Comparison of ENCODE assay signal across 9 cellular contexts in genomic region chr1:44947060-44947773, GRCh38. TPM values are rescaled to one million over a fixed set of nuclear protein-coding genes. Genes with fewer than 3 reads are reported as not detected.
A peak's percentile ranks its signal among the peaks of the same experiment; 100 is the strongest.
DNase-seq lines count a peak whose midpoint lies in the region; TF ChIP-seq lines count a peak whose summit lies in the region.
"Had no signal": no experiment of that assay in that cellular context is flagged by ENCODE, and none has a peak within 500 bp of the region (broad histone marks: within the 10 kb centered on the region; RNA-seq: fewer than 3 reads in every experiment).

No MANE protein-coding gene starts in this region.

- no peak overlapping the region for H3K27ac ChIP-seq in H9 (ENCODE audit: insufficient read length, low read depth, low read length)

- no peak overlapping the region for H2BK20ac ChIP-seq in H9 (ENCODE audit: low read depth, low read length, poor library complexity, severe bottlenecking)

- no peak overlapping the region for H2BK5ac ChIP-seq in H9 (ENCODE audit: insufficient read length, low read length)

- H3K4me3 ChIP-seq in AG10803 (ENCODE audit: low read length): no peak overlapping the region
- H3K4me3 ChIP-seq: tibial nerve had no signal

- no peak overlapping the region for H2BK12ac ChIP-seq in H9 (ENCODE audit: insufficient read length, low read depth, low read length)

- TF ChIP-seq CTCF in AG10803 (conservative IDR thresholded peaks at IDR 0.05; ENCODE audit: low read length) (no peak), nephron (IDR thresholded peaks at IDR 0.05; ENCODE audit: unreplicated experiment in 3 of 3) (no peak), H9 (conservative IDR thresholded peaks at IDR 0.05) (no peak)

- H4K91ac ChIP-seq in H9 (ENCODE audit: insufficient read length, low read depth, low read length): no peak overlapping the region

- H3K4me2 ChIP-seq in H9 (ENCODE audit: insufficient read depth, insufficient read length, low read length): no peak overlapping the region

- no peak overlapping the region for H2AFZ ChIP-seq in H9 (ENCODE audit: low read length)

- no peak overlapping the region for H3K4ac ChIP-seq in H9 (ENCODE audit: low read depth, low read length)

- H2AK5ac ChIP-seq in H9 (ENCODE audit: insufficient read length, low read length): no peak overlapping the region

- H3K9me3 ChIP-seq in H9 (ENCODE audit: control insufficient read depth, low read depth, low read length): no peaks in the 10 kb centered on the region
- H3K9me3 ChIP-seq: tibial nerve had no signal

- no peaks in the 10 kb centered on the region for H4K20me1 ChIP-seq in H9 (ENCODE audit: control insufficient read depth, insufficient read depth, insufficient read length)

- no peaks in the 10 kb centered on the region for H3K23me2 ChIP-seq in H9 (ENCODE audit: insufficient read length, low read depth, low read length, poor library complexity, severe bottlenecking)

- no peak overlapping the region for H3T11ph ChIP-seq in H9 (ENCODE audit: low read length)

- H3K9ac ChIP-seq in H9 (ENCODE audit: extremely low read depth, insufficient read length, low read length): no peak overlapping the region

- DNase-seq in AG10803 (ENCODE audit: low read depth): peak; percentile 94
- DNase-seq in NCI-H2171 (lab: John Stamatoyannopoulos, UW): peak; percentile 95
- DNase-seq in cerebellum (ENCODE audit: low spot score): peak; percentile 79
- DNase-seq in effector CD8-positive, alpha-beta T cell (lab: John Stamatoyannopoulos, UW): no peak
- DNase-seq in DMS114 treated with DMSO at 0.1 percent for 48 hours (lab: John Stamatoyannopoulos, UW; ENCODE audit: unreplicated experiment): no peak
- DNase-seq in H9: no peak
- DNase-seq in stimulated activated naive CD4-positive, alpha-beta T cell (lab: John Stamatoyannopoulos, UW): no peak

- H3K14ac ChIP-seq in H9 (ENCODE audit: insufficient read depth, low read length): no peak overlapping the region

- no peak overlapping the region for H4K5ac ChIP-seq in H9 (ENCODE audit: insufficient read length, low read depth, low read length)

- H3K27ac Mint-ChIP-seq in nephron (peak overlapping the region; percentile 85 to 92 (median 85)), H9 (no peak overlapping the region)

- H3K4me1 Mint-ChIP-seq in nephron (peaks cover 54% of the 10 kb centered on the region), H9 (no peaks in the 10 kb centered on the region)

- H3K9me3 Mint-ChIP-seq in nephron: no peaks in the 10 kb centered on the region
- no peaks in the 10 kb centered on the region for H3K9me3 Mint-ChIP-seq in H9

- H3K79me2 ChIP-seq in H9 (ENCODE audit: insufficient read depth, low read length): no peaks in the 10 kb centered on the region

- no peak overlapping the region for H3K56ac ChIP-seq in H9 (ENCODE audit: insufficient read length, low read depth, low read length)

- no peaks in the 10 kb centered on the region for H3K4me1 ChIP-seq in H9 (ENCODE audit: insufficient read depth, low read length)

- no peak overlapping the region for H3K18ac ChIP-seq in H9 (ENCODE audit: insufficient read length, low read depth, low read length)

- no peak overlapping the region for H3K23ac ChIP-seq in H9 (ENCODE audit: insufficient read length, low read depth, low read length)

- no peaks in the 10 kb centered on the region for H3K27me3 ChIP-seq in H9 (ENCODE audit: insufficient read depth, low read length)
- H3K27me3 ChIP-seq: tibial nerve had no signal

- H3K4me3 Mint-ChIP-seq in nephron (peak overlapping the region in 1 of 3 experiments; percentile 16), H9 (no peak overlapping the region)

- WGBS in H9 (ENCODE audit: extremely low coverage, insufficient read length, low lambda C conversion rate): no CpG with 5 or more reads among the region's 4 CpGs

- H2BK15ac ChIP-seq in H9 (ENCODE audit: low read depth, low read length): no peak overlapping the region

- H3K36me3 Mint-ChIP-seq in nephron (ENCODE audit: low read depth) (no peaks in the 10 kb centered on the region), H9 (ENCODE audit: insufficient read depth in 1 of 3, low read depth in 3 of 3) (no peaks in the 10 kb centered on the region)

- no peak overlapping the region for H2BK120ac ChIP-seq in H9 (ENCODE audit: low read depth, low read length, poor library complexity, severe bottlenecking)

- no peak overlapping the region for H4K8ac ChIP-seq in H9 (replicated peaks; ENCODE audit: insufficient read length, low read depth, low read length)

- H3K79me1 ChIP-seq in H9 (ENCODE audit: insufficient read depth, low read depth, low read length, poor library complexity, severe bottlenecking): no peaks in the 10 kb centered on the region

- H3K27me3 Mint-ChIP-seq in nephron (ENCODE audit: low read depth) (no peaks in the 10 kb centered on the region), H9 (ENCODE audit: low read depth) (no peaks in the 10 kb centered on the region)

RNA-seq across cellular contexts. Expression of gene EIF2B3, which starts 39.2 kb away (rescaled TPM):
- 29.1 TPM for total RNA-seq in cerebellum
- 34.9 and 35.4 TPM in 2 replicates for total RNA-seq in H9 (2021)

Comparison
In these comparisons a context has a peak if more than half of its experiments do, and no peak if none do; other contexts are left out.
1. DNase-seq: peak in AG10803 (single experiment), NCI-H2171 (single experiment) and cerebellum (single experiment); none in effector CD8-positive, alpha-beta T cell (single experiment), DMS114 treated with DMSO at 0.1 percent for 48 hours (single experiment), H9 (single experiment) and stimulated activated naive CD4-positive, alpha-beta T cell (0 of 6).
2. H3K27ac Mint-ChIP-seq: peak in nephron (3 of 3); none in H9 (0 of 3).